Comparison of ENCODE assay signal across 24 cellular contexts in the genomic region with DNA sequence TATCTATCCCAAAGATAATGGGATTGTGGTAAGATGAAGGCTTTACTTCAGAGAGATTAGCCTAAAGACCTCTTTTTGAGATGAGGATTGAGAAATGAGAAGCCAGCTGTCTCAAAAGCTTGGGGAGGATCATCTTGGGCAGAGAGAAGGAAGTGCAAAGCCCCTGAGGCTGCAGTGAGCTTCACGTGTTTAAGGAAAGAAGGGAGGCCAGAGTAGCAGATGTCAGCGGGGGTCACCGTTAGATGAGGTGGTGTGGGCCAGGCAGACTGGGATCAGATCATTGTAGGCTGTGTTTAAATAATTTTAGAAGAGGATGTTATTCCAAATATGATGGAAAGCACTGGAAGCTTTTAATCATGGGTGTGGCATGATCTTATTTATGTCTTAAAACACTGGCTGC.
A peak's percentile ranks its signal among the peaks of the same experiment; 100 is the strongest.
DNase-seq lines count a peak whose midpoint lies in the region; ATAC-seq and TF ChIP-seq lines count a peak whose summit lies in the region.
"Had no signal": no experiment of that assay in that cellular context is flagged by ENCODE, and none has a peak within 500 bp of the region (broad histone marks: within the 10 kb centered on the region; RNA-seq: fewer than 3 reads in every experiment).

No MANE protein-coding gene starts in this region.

- H3K27me3 Mint-ChIP-seq in CD8-positive, alpha-beta T cell (ENCODE audit: low read depth), result peaks cover 21% of the 10 kb centered on the region

- H3K4me3 Mint-ChIP-seq in CD8-positive, alpha-beta T cell, result no peak overlapping the region
- H3K4me3 Mint-ChIP-seq: CD14-positive monocyte, T-cell had no signal

- ATAC-seq in gastrocnemius medialis (no peak), GM19452 (IDR thresholded peaks at IDR 0.05; ENCODE audit: unreplicated experiment) (no peak)
- ATAC-seq in CD8-positive, alpha-beta T cell, result no peak
- ATAC-seq: HCT116, T-cell had no signal

- H4K20me1 ChIP-seq in BLaER1 treated with 17β-estradiol and CSF1 and Interleukin-3, amounts not matched to agents 10 nM and 100 nM, result no peaks in the 10 kb centered on the region

- no peak overlapping the region for H3K9ac ChIP-seq in BLaER1 treated with 17β-estradiol and CSF1 and Interleukin-3, amounts not matched to agents 10 nM and 100 nM

- POLR2A ChIA-PET in CD8-positive, alpha-beta T cell (lab: Charles Lee), result no interaction called here

- H3K4me1 ChIP-seq in BLaER1 treated with 17β-estradiol and CSF1 and Interleukin-3, amounts not matched to agents 10 nM and 100 nM, result peaks cover 15 to 45% (median 29%) of the 10 kb centered on the region in 10 experiments
- no peaks in the 10 kb centered on the region for H3K4me1 ChIP-seq in gastrocnemius medialis
- no peaks in the 10 kb centered on the region for H3K4me1 ChIP-seq in CD8-positive, alpha-beta T cell (ENCODE audit: insufficient read depth, low read length)

- H3K4me3 ChIP-seq in BLaER1 treated with 17β-estradiol and CSF1 and Interleukin-3, amounts not matched to agents 10 nM and 100 nM, result no peak overlapping the region
- H3K4me3 ChIP-seq in WERI-Rb-1 (ENCODE audit: low read depth, low read length), result no peak overlapping the region
- no peak overlapping the region for H3K4me3 ChIP-seq in gastrocnemius medialis
- H3K4me3 ChIP-seq in CD8-positive, alpha-beta T cell (ENCODE audit: low read depth, low read length), result no peak overlapping the region
- H3K4me3 ChIP-seq: PC-9, SK-N-MC had no signal

- no peak for TF ChIP-seq POLR2A in gastrocnemius medialis (IDR thresholded peaks at IDR 0.05)

- peak overlapping the region in 8 of 11 experiments; percentile 6 to 36 (median 18); a peak in 13 of 22 replicates for H3K4me2 ChIP-seq in BLaER1 treated with 17β-estradiol and CSF1 and Interleukin-3, amounts not matched to agents 10 nM and 100 nM
- H3K4me2 ChIP-seq: PC-9 had no signal

- H3K27me3 ChIP-seq in BLaER1 treated with 17β-estradiol and CSF1 and Interleukin-3, amounts not matched to agents 10 nM and 100 nM, result no peaks in the 10 kb centered on the region
- H3K27me3 ChIP-seq in WERI-Rb-1 (ENCODE audit: insufficient read depth, low read depth, severe bottlenecking), result no peaks in the 10 kb centered on the region
- H3K27me3 ChIP-seq in gastrocnemius medialis, result no peaks in the 10 kb centered on the region
- H3K27me3 ChIP-seq in CD8-positive, alpha-beta T cell (ENCODE audit: insufficient read depth, low read length), result no peaks in the 10 kb centered on the region

- no peaks in the 10 kb centered on the region for H3K36me3 Mint-ChIP-seq in CD8-positive, alpha-beta T cell
- H3K36me3 Mint-ChIP-seq: CD14-positive monocyte, T-cell had no signal

- no peaks in the 10 kb centered on the region for H3K9me3 Mint-ChIP-seq in CD8-positive, alpha-beta T cell
- H3K9me3 Mint-ChIP-seq: T-cell had no signal

- H3K27ac Mint-ChIP-seq in CD8-positive, alpha-beta T cell, result no peak overlapping the region
- H3K27ac Mint-ChIP-seq: T-cell had no signal

- no peak for TF ChIP-seq CTCF in WERI-Rb-1 (IDR thresholded peaks at IDR 0.05; ENCODE audit: low read depth, low read length)
- no peak for TF ChIP-seq CTCF in gastrocnemius medialis (IDR thresholded peaks at IDR 0.05 in 4 of 5, conservative IDR thresholded peaks at IDR 0.05 in 1 of 5)
- no peak for TF ChIP-seq CTCF in CD8-positive, alpha-beta T cell (IDR thresholded peaks at IDR 0.05)

- no peaks in the 10 kb centered on the region for H3K9me3 ChIP-seq in BLaER1 treated with 17β-estradiol and CSF1 and Interleukin-3, amounts not matched to agents 10 nM and 100 nM (replicated peaks in 1 of 11)
- H3K9me3 ChIP-seq in WERI-Rb-1 (ENCODE audit: severe bottlenecking), result no peaks in the 10 kb centered on the region
- no peaks in the 10 kb centered on the region for H3K9me3 ChIP-seq in gastrocnemius medialis
- no peaks in the 10 kb centered on the region for H3K9me3 ChIP-seq in CD8-positive, alpha-beta T cell (ENCODE audit: low read length)

- intact Hi-C loops in gastrocnemius medialis (cut with DNase I; ENCODE audit: low total_unique reads), result no loop called here
- intact Hi-C loops in CD8-positive, alpha-beta T cell (cut with DNase I, micrococcal nuclease), result no loop called here

- in situ Hi-C loops in gastrocnemius medialis (cut with MboI; ENCODE audit: low sequenced_read_pairs in 4 of 4), result no loop called here

- H3K36me3 ChIP-seq in BLaER1 treated with 17β-estradiol and CSF1 and Interleukin-3, amounts not matched to agents 10 nM and 100 nM, result no peaks in the 10 kb centered on the region
- H3K36me3 ChIP-seq in WERI-Rb-1 (no peaks in the 10 kb centered on the region), gastrocnemius medialis (no peaks in the 10 kb centered on the region)
- H3K36me3 ChIP-seq in CD8-positive, alpha-beta T cell (ENCODE audit: insufficient read depth, low read length), result no peaks in the 10 kb centered on the region

- DNase-seq in NOMO-1 treated with DMSO at 0.1 percent for 48 hours (lab: John Stamatoyannopoulos, UW; ENCODE audit: unreplicated experiment) (peak; percentile 7), NOMO-1 (lab: John Stamatoyannopoulos, UW; ENCODE audit: unreplicated experiment in 2 of 2) (no peak), NCI-H82 (lab: John Stamatoyannopoulos, UW) (peak; percentile 90), WERI-Rb-1 (peak; percentile 64), gastrocnemius medialis (no peak)
- no peak for DNase-seq in CD8-positive, alpha-beta T cell
- DNase-seq: 8988T, EL, GF-D8, Karpas-422, NCI-H1105, NCI-H146, NCI-H2029, NCI-H226, NCI-H774, PC-9, SHP77 treated with DMSO at 0.1 percent for 48 hours, T-cell had no signal

- CTCF ChIA-PET in CD8-positive, alpha-beta T cell (lab: Charles Lee), result interaction anchor here (1.4 kb wide), 1 partner anchor 753 kb away, joined by 4 read pairs; no protein-coding TSS in a partner anchor

- peak overlapping the region in 3 of 11 experiments; percentile 5 to 34 (median 12); a peak in 4 of 22 replicates for H3K27ac ChIP-seq in BLaER1 treated with 17β-estradiol and CSF1 and Interleukin-3, amounts not matched to agents 10 nM and 100 nM
- no peak overlapping the region for H3K27ac ChIP-seq in WERI-Rb-1
- H3K27ac ChIP-seq in gastrocnemius medialis, result no peak overlapping the region
- H3K27ac ChIP-seq in CD8-positive, alpha-beta T cell (ENCODE audit: low read depth, low read length), result no peak overlapping the region
- H3K27ac ChIP-seq: PC-9, RWPE1, SK-N-MC had no signal

- H3K4me1 Mint-ChIP-seq in CD8-positive, alpha-beta T cell (ENCODE audit: low read depth), result no peaks in the 10 kb centered on the region
- H3K4me1 Mint-ChIP-seq: T-cell had no signal

Comparison
In these comparisons a context has a peak if more than half of its experiments do, and no peak if none do; other contexts are left out.
1. DNase-seq: peak in NOMO-1 treated with DMSO at 0.1 percent for 48 hours (single experiment), NCI-H82 (single experiment) and WERI-Rb-1 (single experiment); none in NOMO-1 (0 of 2), gastrocnemius medialis (0 of 2) and CD8-positive, alpha-beta T cell (0 of 7).